ENCODE assay signal across 9 cellular contexts in the genomic region with DNA sequence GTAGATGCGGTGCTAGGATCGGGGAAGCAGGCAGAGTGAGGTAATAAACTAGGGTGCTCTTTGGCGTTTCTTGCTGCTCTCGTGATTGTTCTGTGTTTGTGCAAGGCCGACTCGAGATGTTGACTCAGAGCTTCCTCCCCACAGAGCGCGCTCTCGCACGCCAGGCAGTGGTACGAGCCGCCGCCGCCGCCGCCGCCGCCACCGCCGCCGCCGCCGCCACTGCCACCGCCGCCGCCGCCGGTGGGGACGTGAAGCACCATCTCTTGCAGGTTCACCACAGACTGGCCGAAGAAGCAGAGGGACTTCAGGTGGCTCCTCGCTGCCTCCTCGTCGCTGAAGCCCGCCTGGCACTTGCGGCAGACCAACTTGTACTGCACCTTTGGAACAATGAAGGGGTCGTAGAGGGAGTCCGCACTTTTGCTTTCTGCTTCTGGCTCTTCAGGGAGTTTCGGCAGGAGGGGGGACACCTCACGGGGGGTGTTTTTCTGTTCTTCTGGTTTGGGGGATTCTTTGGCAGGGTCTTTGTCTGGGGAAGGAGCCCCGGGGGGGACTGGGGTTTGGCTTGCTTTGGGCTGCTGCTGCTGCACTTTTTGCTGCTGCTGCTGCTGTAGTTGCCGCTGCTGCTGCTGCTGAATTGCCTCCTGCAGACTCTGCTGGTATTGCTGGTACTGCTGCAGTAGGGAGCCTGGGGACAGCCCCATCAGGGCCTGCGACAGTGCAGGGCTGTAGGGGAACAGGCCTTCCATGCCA.
DNase-seq lines count a peak whose midpoint lies in the region; ATAC-seq, FAIRE-seq and TF ChIP-seq lines count a peak whose summit lies in the region.
"Had no signal": no experiment of that assay in that cellular context is flagged by ENCODE, and none has a peak within 500 bp of the region (broad histone marks: within the 10 kb centered on the region; RNA-seq: fewer than 3 reads in every experiment).

No MANE protein-coding gene starts in this region.

- H3K9me3 ChIP-seq in astrocyte (ENCODE audit: insufficient read depth, low read depth, low read length): no peaks in the 10 kb centered on the region
- no peaks in the 10 kb centered on the region for H3K9me3 ChIP-seq in iPS DF 6.9 (ENCODE audit: control insufficient read depth, insufficient read depth, low read length)
- no peaks in the 10 kb centered on the region for H3K9me3 ChIP-seq in skeletal muscle tissue (ENCODE audit: control insufficient read depth in 3 of 3, low read length in 3 of 3)

- no peaks in the 10 kb centered on the region for H4K20me1 ChIP-seq in astrocyte (ENCODE audit: insufficient read depth, low read length)

- H3K9ac ChIP-seq in astrocyte (ENCODE audit: low read length) (peak overlapping the region; percentile 93), skeletal muscle tissue (ENCODE audit: low read depth in 1 of 3, low read length in 3 of 3) (peak overlapping the region in 1 of 3 donors; percentile 26)

- peaks cover 4% of the 10 kb centered on the region for H3K79me2 ChIP-seq in astrocyte (ENCODE audit: insufficient read depth, low read length)

- H3K27ac ChIP-seq in astrocyte (ENCODE audit: low read depth, low read length) (peak overlapping the region; percentile 97), iPS DF 6.9 (ENCODE audit: low read length) (no peak overlapping the region), skeletal muscle tissue (ENCODE audit: low read depth, low read length) (peak overlapping the region; percentile 49)

- no CpG with 5 or more reads among the region's 42 CpGs for WGBS in iPS DF 6.9 (ENCODE audit: insufficient coverage, insufficient read length)

- H3K4me2 ChIP-seq in astrocyte (ENCODE audit: low read length): peak overlapping the region; percentile 98

- H3K9me3 Mint-ChIP-seq in astrocyte (ENCODE audit: unreplicated experiment): no peaks in the 10 kb centered on the region

- peak; percentile 49 for DNase-seq in A172 (ENCODE audit: low spot score)
- DNase-seq in T follicular helper cell (ENCODE audit: low read depth): peak; percentile 15
- DNase-seq in astrocyte (ENCODE audit: low read depth): peak; percentile 89
- no peak for DNase-seq in iPS DF 6.9 (ENCODE audit: low read depth, low spot score)
- DNase-seq in middle frontal gyrus (ENCODE audit: extremely low spot score, low spot score): no peak

- H3K4me1 Mint-ChIP-seq in astrocyte (ENCODE audit: low read depth, unreplicated experiment): peaks cover 28% of the 10 kb centered on the region

- no peak for TF ChIP-seq CTCF in astrocyte (IDR thresholded peaks at IDR 0.05; ENCODE audit: insufficient read depth, low read depth, low read length)

- peak overlapping the region; percentile 85 for H3K4me3 Mint-ChIP-seq in astrocyte (ENCODE audit: unreplicated experiment)

- H3K27me3 ChIP-seq in astrocyte (ENCODE audit: insufficient read depth, low read length) (no peaks in the 10 kb centered on the region), iPS DF 6.9 (ENCODE audit: control insufficient read depth, insufficient read depth, low read length) (no peaks in the 10 kb centered on the region), skeletal muscle tissue (ENCODE audit: control insufficient read depth in 3 of 3, insufficient read depth in 3 of 3, low read length in 3 of 3) (no peaks in the 10 kb centered on the region)

- peaks cover 24% of the 10 kb centered on the region for H3K4me1 ChIP-seq in astrocyte (ENCODE audit: insufficient read depth, low read length)
- H3K4me1 ChIP-seq in iPS DF 6.9 (ENCODE audit: control insufficient read depth, insufficient read depth, low read length): no peaks in the 10 kb centered on the region
- H3K4me1 ChIP-seq in skeletal muscle tissue (ENCODE audit: control insufficient read depth in 3 of 3, insufficient read depth in 3 of 3, low read length in 3 of 3): peaks cover 0 to 5% (median 0%) of the 10 kb centered on the region in 3 donors

- H3K27me3 Mint-ChIP-seq in astrocyte (ENCODE audit: low read depth, unreplicated experiment): no peaks in the 10 kb centered on the region

- peak overlapping the region; percentile 97 for H3K27ac Mint-ChIP-seq in astrocyte (ENCODE audit: unreplicated experiment)

- H2AFZ ChIP-seq in astrocyte (ENCODE audit: low read depth, low read length): peak overlapping the region; percentile 62

- H3K4me3 ChIP-seq in astrocyte (ENCODE audit: insufficient read depth, low read depth, low read length) (peak overlapping the region; percentile 71), iPS DF 6.9 (ENCODE audit: low read length) (peak overlapping the region; percentile 29; the same call in 1 of the 2 replicates), skeletal muscle tissue (ENCODE audit: low read length in 3 of 3) (peak overlapping the region; percentile 28 to 53 (median 49))

- no peak for FAIRE-seq in astrocyte (lab: Jason Lieb, UNC)
- FAIRE-seq: G401.6 had no signal

- H3K36me3 ChIP-seq in astrocyte (ENCODE audit: insufficient read depth, low read length) (no peaks in the 10 kb centered on the region), iPS DF 6.9 (ENCODE audit: control insufficient read depth, insufficient read depth, low read length) (no peaks in the 10 kb centered on the region), skeletal muscle tissue (ENCODE audit: control insufficient read depth in 3 of 3, insufficient read depth in 3 of 3, low read length in 3 of 3) (peaks cover 2 to 17% (median 13%) of the 10 kb centered on the region in 3 donors)

- H3K36me3 Mint-ChIP-seq in astrocyte (ENCODE audit: low read depth, unreplicated experiment): peaks cover 20% of the 10 kb centered on the region

- peak; percentile 87 for ATAC-seq in GM19035 (IDR thresholded peaks at IDR 0.05; ENCODE audit: unreplicated experiment)
- peak; percentile 87 for ATAC-seq in HG03342 (IDR thresholded peaks at IDR 0.05; ENCODE audit: unreplicated experiment)

Comparison
In these comparisons a context has a peak if more than half of its experiments do, and no peak if none do; other contexts are left out.
1. DNase-seq: peak in A172 (single experiment), T follicular helper cell (single experiment) and astrocyte (single experiment); none in iPS DF 6.9 (single experiment) and middle frontal gyrus (single experiment).
2. Peak in every context shown above with its lines, with median percentiles within 50 percentile points of each other: H3K4me3 ChIP-seq.